11 cellular contexts compared by ENCODE assay signal in the genomic region with DNA sequence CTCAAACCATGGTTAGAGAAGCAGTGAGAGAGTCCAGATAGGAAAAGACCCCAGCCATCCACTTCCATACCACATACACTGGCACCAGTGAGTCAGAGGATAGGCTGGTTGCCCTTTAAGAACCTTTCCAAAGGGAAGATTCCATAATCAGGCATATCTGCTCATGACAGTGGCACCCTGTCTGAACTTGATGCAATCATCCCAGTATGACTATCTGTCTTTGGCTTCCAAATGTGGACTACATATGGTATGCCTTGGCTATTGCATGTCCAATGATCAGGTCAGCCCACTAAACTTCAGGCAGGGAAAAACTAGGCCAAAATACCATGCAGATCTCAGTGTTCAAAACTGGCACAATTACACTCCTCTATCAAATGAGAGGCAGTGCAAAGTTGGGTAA. TPM values are rescaled to one million over a fixed set of nuclear protein-coding genes. Genes with fewer than 3 reads are reported as not detected.
DNase-seq lines count a peak whose midpoint lies in the region; ATAC-seq and TF ChIP-seq lines count a peak whose summit lies in the region.
"Had no signal": no experiment of that assay in that cellular context is flagged by ENCODE, and none has a peak within 500 bp of the region (broad histone marks: within the 10 kb centered on the region; RNA-seq: fewer than 3 reads in every experiment).

No MANE protein-coding gene starts in this region.

- DNase-seq in AG10803 (ENCODE audit: low read depth) = peak; percentile 83
- peak; percentile 26 for DNase-seq in RPMI7951 (ENCODE audit: low read depth)
- DNase-seq in fibroblast of the aortic adventitia (ENCODE audit: low read depth) = peak; percentile 68
- peak; percentile 53 for DNase-seq in renal cortical epithelial cell (ENCODE audit: low read depth)
- DNase-seq in NCI-H748 treated with DMSO at 0.1 percent for 48 hours (lab: John Stamatoyannopoulos, UW) = no peak
- no peak for DNase-seq in GM19238 (ENCODE audit: insufficient read length, low spot score)
- DNase-seq in ureter (ENCODE audit: low spot score) = no peak
- DNase-seq: CD4-positive, CD25-positive, alpha-beta regulatory T cell; NCI-H2029; PC-9 had no signal

- H3K4me3 ChIP-seq in AG10803 (ENCODE audit: low read length) (no peak overlapping the region), fibroblast of the aortic adventitia (ENCODE audit: low read depth, low read length) (no peak overlapping the region)
- H3K4me3 ChIP-seq: PC-9 had no signal

- ATAC-seq in HG02642 (IDR thresholded peaks at IDR 0.05; ENCODE audit: poor library complexity, unreplicated experiment) = no peak

- TF ChIP-seq CTCF in AG10803 (conservative IDR thresholded peaks at IDR 0.05; ENCODE audit: low read length) (no peak), fibroblast of the aortic adventitia (IDR thresholded peaks at IDR 0.05; ENCODE audit: insufficient read depth, low read length) (no peak)

RNA-seq across cellular contexts. Expression of a gene that starts 20.6 kb away (rescaled TPM):
- total RNA-seq in RPMI7951 (2014; rRNA removed; shearing (Covaris generic)) = not detected in 2 replicates
- total RNA-seq in fibroblast of the aortic adventitia (ENCODE audit: low replicate concordance) (1.5 and 24.0 TPM in 2 replicates), renal cortical epithelial cell (1.7 and 39.5 TPM in 2 replicates), ureter (21.0 TPM)
- total RNA-seq: CD4-positive, CD25-positive, alpha-beta regulatory T cell had no signal

RNA-seq across cellular contexts. Expression of a gene that starts 28.3 kb away (rescaled TPM):
- total RNA-seq in RPMI7951 (2014; rRNA removed; shearing (Covaris generic)) = 295 and 309 TPM in 2 replicates
- total RNA-seq in fibroblast of the aortic adventitia (ENCODE audit: low replicate concordance) (154 and 189 TPM in 2 replicates), renal cortical epithelial cell (168 and 232 TPM in 2 replicates), ureter (131 TPM)

RNA-seq across cellular contexts. Expression of a gene that starts 28.7 kb away (rescaled TPM):
- 18.4 and 20.4 TPM in 2 replicates for total RNA-seq in RPMI7951 (2014; rRNA removed; shearing (Covaris generic))
- total RNA-seq in fibroblast of the aortic adventitia (ENCODE audit: low replicate concordance) = 49.0 and 55.8 TPM in 2 replicates
- total RNA-seq in renal cortical epithelial cell = 15.1 and 59.2 TPM in 2 replicates
- total RNA-seq in ureter = 77.5 TPM

RNA-seq across cellular contexts. Expression of a gene that starts 40.6 kb away (rescaled TPM):
- 74.9 and 75.2 TPM in 2 replicates for total RNA-seq in RPMI7951 (2014; rRNA removed; shearing (Covaris generic))
- total RNA-seq in fibroblast of the aortic adventitia (ENCODE audit: low replicate concordance) (16.7 and 68.8 TPM in 2 replicates), renal cortical epithelial cell (51.7 and 76.1 TPM in 2 replicates), ureter (37.3 TPM)

Comparison
In these comparisons a context has a peak if more than half of its experiments do, and no peak if none do; other contexts are left out.
1. DNase-seq: peak in AG10803 (single experiment), RPMI7951 (single experiment), fibroblast of the aortic adventitia (single experiment) and renal cortical epithelial cell (single experiment); none in NCI-H748 treated with DMSO at 0.1 percent for 48 hours (single experiment), GM19238 (single experiment) and ureter (single experiment).